In genomic region chr12:62933871-62934798, GRCh38 we compare ENCODE assay signal across 1 cellular context.
TF ChIP-seq lines count a peak whose summit lies in the region.

No MANE protein-coding gene starts in this region.

TF ChIP-seq in HepG2, 621 proteins besides CTCF, POLR2A, EP300 and RAD21 (continued from another document and continues in another):
- TF ChIP-seq POGZ (CRISPR knock-in tag; IDR thresholded peaks at IDR 0.05) (no peak), ZBTB3 (CRISPR knock-in tag; IDR thresholded peaks at IDR 0.05; ENCODE audit: borderline replicate concordance, low read depth) (no peak), ZNF781 (CRISPR knock-in tag; IDR thresholded peaks at IDR 0.05; ENCODE audit: borderline replicate concordance, not compliant biosample characterization) (no peak), MYNN (CRISPR knock-in tag; IDR thresholded peaks at IDR 0.05; ENCODE audit: low read depth) (no peak), ZIK1 (CRISPR knock-in tag; IDR thresholded peaks at IDR 0.05; ENCODE audit: borderline replicate concordance, low read depth) (no peak), MTF1 (CRISPR knock-in tag; IDR thresholded peaks at IDR 0.05) (no peak), CAMTA2 (CRISPR knock-in tag; IDR thresholded peaks at IDR 0.05; ENCODE audit: borderline replicate concordance) (no peak), EZH2 (conservative IDR thresholded peaks at IDR 0.05; ENCODE audit: low read depth, low read length) (no peak), MED1 (CRISPR knock-in tag; IDR thresholded peaks at IDR 0.05) (0 out of 2 replicates have a peak, but pooled peaks have one; percentile 4), PCBP1 (IDR thresholded peaks at IDR 0.05; ENCODE audit: borderline replicate concordance, low read depth, low read length) (peak; percentile 76; the same call in 1 of the 2 replicates), CSRNP2 (CRISPR knock-in tag; conservative IDR thresholded peaks at IDR 0.05; ENCODE audit: low read depth) (no peak), HDAC1 (CRISPR knock-in tag; IDR thresholded peaks at IDR 0.05) (no peak; the same call in 1 of the 2 replicates), ZNF629 (CRISPR knock-in tag; conservative IDR thresholded peaks at IDR 0.05) (no peak), ZNF234 (CRISPR knock-in tag; conservative IDR thresholded peaks at IDR 0.05) (no peak), ZBTB39 (CRISPR knock-in tag; IDR thresholded peaks at IDR 0.05) (no peak), ZNF777 (CRISPR knock-in tag; IDR thresholded peaks at IDR 0.05) (no peak), ZMYM2 (CRISPR knock-in tag; IDR thresholded peaks at IDR 0.05) (0 out of 2 replicates have a peak, but pooled peaks have one; percentile 30), ZNF710 (CRISPR knock-in tag; IDR thresholded peaks at IDR 0.05; ENCODE audit: borderline replicate concordance) (no peak), ESRRA (CRISPR knock-in tag; IDR thresholded peaks at IDR 0.05; ENCODE audit: low read depth) (no peak; the same call in 1 of the 2 replicates), BHLHE40 (IDR thresholded peaks at IDR 0.05; ENCODE audit: low read length) (no peak), TSC22D2 (CRISPR knock-in tag; IDR thresholded peaks at IDR 0.05; ENCODE audit: borderline replicate concordance) (no peak), ZMAT3 (CRISPR knock-in tag; conservative IDR thresholded peaks at IDR 0.05) (no peak; the same call in 1 of the 2 replicates), ZNF101 (CRISPR knock-in tag; IDR thresholded peaks at IDR 0.05; ENCODE audit: borderline replicate concordance, low read depth) (no peak), SMYD3 (CRISPR knock-in tag; IDR thresholded peaks at IDR 0.05) (no peak), ETV6 (CRISPR knock-in tag; conservative IDR thresholded peaks at IDR 0.05) (no peak), TBX3 (IDR thresholded peaks at IDR 0.05; ENCODE audit: borderline replicate concordance) (no peak), MXI1 (IDR thresholded peaks at IDR 0.05; ENCODE audit: borderline replicate concordance, low read depth, low read length) (no peak), FIP1L1 (IDR thresholded peaks at IDR 0.05; ENCODE audit: borderline replicate concordance, insufficient read depth, low read depth, low read length) (no peak), EEA1 (CRISPR knock-in tag; IDR thresholded peaks at IDR 0.05; ENCODE audit: borderline replicate concordance) (no peak), MBNL3 (CRISPR knock-in tag; conservative IDR thresholded peaks at IDR 0.05) (no peak), ZNF292 (CRISPR knock-in tag; IDR thresholded peaks at IDR 0.05; ENCODE audit: borderline replicate concordance, low read depth) (peak; percentile 37; the same call in 1 of the 2 replicates), SIN3A (IDR thresholded peaks at IDR 0.05; ENCODE audit: borderline replicate concordance, low read depth, low read length) (peak; percentile 22; the same call in 1 of the 2 replicates), GZF1 (CRISPR knock-in tag; IDR thresholded peaks at IDR 0.05) (no peak), DDIT3 (CRISPR knock-in tag; IDR thresholded peaks at IDR 0.05) (no peak), ARID2 (CRISPR knock-in tag; IDR thresholded peaks at IDR 0.05; ENCODE audit: borderline replicate concordance) (peak; percentile 57; the same call in 1 of the 2 replicates), KMT2A (CRISPR knock-in tag; IDR thresholded peaks at IDR 0.05) (peak; percentile 37; the same call in 1 of the 2 replicates), TCF7L2 (IDR thresholded peaks at IDR 0.05; ENCODE audit: low read depth, low read length) (no peak), SMARCC2 (IDR thresholded peaks at IDR 0.05) (no peak), ZNF768 (CRISPR knock-in tag; IDR thresholded peaks at IDR 0.05) (no peak; the same call in 1 of the 2 replicates), AGO2 (optimal IDR thresholded peaks at IDR 0.05; ENCODE audit: low read depth, low read length) (peak; percentile 77), GFI1 (CRISPR knock-in tag; IDR thresholded peaks at IDR 0.05; ENCODE audit: borderline replicate concordance) (0 out of 2 replicates have a peak, but pooled peaks have one; percentile 34), ZFP36L2 (CRISPR knock-in tag; IDR thresholded peaks at IDR 0.05) (no peak), HOXA9 (CRISPR knock-in tag; IDR thresholded peaks at IDR 0.05; ENCODE audit: borderline replicate concordance) (0 out of 2 replicates have a peak, but pooled peaks have one; percentile 71), ZNF263 (CRISPR knock-in tag; IDR thresholded peaks at IDR 0.05) (0 out of 2 replicates have a peak, but pooled peaks have one; percentile 5), ZBTB25 (CRISPR knock-in tag; IDR thresholded peaks at IDR 0.05) (0 out of 2 replicates have a peak, but pooled peaks have one; percentile 24)
- TF ChIP-seq, protein P1, sequence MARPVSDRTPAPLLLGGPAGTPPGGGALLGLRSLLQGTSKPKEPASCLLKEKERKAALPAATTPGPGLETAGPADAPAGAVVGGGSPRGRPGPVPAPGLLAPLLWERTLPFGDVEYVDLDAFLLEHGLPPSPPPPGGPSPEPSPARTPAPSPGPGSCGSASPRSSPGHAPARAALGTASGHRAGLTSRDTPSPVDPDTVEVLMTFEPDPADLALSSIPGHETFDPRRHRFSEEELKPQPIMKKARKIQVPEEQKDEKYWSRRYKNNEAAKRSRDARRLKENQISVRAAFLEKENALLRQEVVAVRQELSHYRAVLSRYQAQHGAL (CRISPR knock-in tag; IDR thresholded peaks at IDR 0.05; ENCODE audit: not compliant biosample characterization) = no peak
- TF ChIP-seq, protein P2, sequence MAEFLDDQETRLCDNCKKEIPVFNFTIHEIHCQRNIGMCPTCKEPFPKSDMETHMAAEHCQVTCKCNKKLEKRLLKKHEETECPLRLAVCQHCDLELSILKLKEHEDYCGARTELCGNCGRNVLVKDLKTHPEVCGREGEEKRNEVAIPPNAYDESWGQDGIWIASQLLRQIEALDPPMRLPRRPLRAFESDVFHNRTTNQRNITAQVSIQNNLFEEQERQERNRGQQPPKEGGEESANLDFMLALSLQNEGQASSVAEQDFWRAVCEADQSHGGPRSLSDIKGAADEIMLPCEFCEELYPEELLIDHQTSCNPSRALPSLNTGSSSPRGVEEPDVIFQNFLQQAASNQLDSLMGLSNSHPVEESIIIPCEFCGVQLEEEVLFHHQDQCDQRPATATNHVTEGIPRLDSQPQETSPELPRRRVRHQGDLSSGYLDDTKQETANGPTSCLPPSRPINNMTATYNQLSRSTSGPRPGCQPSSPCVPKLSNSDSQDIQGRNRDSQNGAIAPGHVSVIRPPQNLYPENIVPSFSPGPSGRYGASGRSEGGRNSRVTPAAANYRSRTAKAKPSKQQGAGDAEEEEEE (CRISPR knock-in tag; IDR thresholded peaks at IDR 0.05; ENCODE audit: borderline replicate concordance) = no peak
- TF ChIP-seq, protein P3, sequence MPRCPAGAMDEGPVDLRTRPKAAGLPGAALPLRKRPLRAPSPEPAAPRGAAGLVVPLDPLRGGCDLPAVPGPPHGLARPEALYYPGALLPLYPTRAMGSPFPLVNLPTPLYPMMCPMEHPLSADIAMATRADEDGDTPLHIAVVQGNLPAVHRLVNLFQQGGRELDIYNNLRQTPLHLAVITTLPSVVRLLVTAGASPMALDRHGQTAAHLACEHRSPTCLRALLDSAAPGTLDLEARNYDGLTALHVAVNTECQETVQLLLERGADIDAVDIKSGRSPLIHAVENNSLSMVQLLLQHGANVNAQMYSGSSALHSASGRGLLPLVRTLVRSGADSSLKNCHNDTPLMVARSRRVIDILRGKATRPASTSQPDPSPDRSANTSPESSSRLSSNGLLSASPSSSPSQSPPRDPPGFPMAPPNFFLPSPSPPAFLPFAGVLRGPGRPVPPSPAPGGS (CRISPR knock-in tag; IDR thresholded peaks at IDR 0.05) = no peak
- TF ChIP-seq, protein P4, sequence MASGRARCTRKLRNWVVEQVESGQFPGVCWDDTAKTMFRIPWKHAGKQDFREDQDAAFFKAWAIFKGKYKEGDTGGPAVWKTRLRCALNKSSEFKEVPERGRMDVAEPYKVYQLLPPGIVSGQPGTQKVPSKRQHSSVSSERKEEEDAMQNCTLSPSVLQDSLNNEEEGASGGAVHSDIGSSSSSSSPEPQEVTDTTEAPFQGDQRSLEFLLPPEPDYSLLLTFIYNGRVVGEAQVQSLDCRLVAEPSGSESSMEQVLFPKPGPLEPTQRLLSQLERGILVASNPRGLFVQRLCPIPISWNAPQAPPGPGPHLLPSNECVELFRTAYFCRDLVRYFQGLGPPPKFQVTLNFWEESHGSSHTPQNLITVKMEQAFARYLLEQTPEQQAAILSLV (CRISPR knock-in tag; IDR thresholded peaks at IDR 0.05; ENCODE audit: borderline replicate concordance) = no peak
- TF ChIP-seq, protein P5, sequence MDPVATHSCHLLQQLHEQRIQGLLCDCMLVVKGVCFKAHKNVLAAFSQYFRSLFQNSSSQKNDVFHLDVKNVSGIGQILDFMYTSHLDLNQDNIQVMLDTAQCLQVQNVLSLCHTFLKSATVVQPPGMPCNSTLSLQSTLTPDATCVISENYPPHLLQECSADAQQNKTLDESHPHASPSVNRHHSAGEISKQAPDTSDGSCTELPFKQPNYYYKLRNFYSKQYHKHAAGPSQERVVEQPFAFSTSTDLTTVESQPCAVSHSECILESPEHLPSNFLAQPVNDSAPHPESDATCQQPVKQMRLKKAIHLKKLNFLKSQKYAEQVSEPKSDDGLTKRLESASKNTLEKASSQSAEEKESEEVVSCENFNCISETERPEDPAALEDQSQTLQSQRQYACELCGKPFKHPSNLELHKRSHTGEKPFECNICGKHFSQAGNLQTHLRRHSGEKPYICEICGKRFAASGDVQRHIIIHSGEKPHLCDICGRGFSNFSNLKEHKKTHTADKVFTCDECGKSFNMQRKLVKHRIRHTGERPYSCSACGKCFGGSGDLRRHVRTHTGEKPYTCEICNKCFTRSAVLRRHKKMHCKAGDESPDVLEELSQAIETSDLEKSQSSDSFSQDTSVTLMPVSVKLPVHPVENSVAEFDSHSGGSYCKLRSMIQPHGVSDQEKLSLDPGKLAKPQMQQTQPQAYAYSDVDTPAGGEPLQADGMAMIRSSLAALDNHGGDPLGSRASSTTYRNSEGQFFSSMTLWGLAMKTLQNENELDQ (CRISPR knock-in tag; IDR thresholded peaks at IDR 0.05; ENCODE audit: borderline replicate concordance) = no peak
